Comparison of ENCODE assay signal across 8 cellular contexts in genomic region chr2:176270100-176270750, GRCh38. TPM values are rescaled to one million over a fixed set of nuclear protein-coding genes. Genes with fewer than 3 reads are reported as not detected.
DNase-seq lines count a peak whose midpoint lies in the region; ATAC-seq and TF ChIP-seq lines count a peak whose summit lies in the region.

No MANE protein-coding gene starts in this region.

- H3K9me3 Mint-ChIP-seq in activated naive CD4-positive, alpha-beta T cell treated with anti-CD3 and anti-CD28 coated beads for 36 hours, result no peaks in the 10 kb centered on the region
- H3K9me3 Mint-ChIP-seq in activated naive CD8-positive, alpha-beta T cell treated with anti-CD3 and anti-CD28 coated beads, Interleukin-2, amount 50 U/mL, for 24 hours, result no peaks in the 10 kb centered on the region

- H3K4me1 Mint-ChIP-seq in activated naive CD4-positive, alpha-beta T cell treated with anti-CD3 and anti-CD28 coated beads for 36 hours (ENCODE audit: low read depth), result peaks cover 20% of the 10 kb centered on the region
- peaks cover 19% of the 10 kb centered on the region for H3K4me1 Mint-ChIP-seq in activated naive CD8-positive, alpha-beta T cell treated with anti-CD3 and anti-CD28 coated beads, Interleukin-2, amount 50 U/mL, for 24 hours

- no peaks in the 10 kb centered on the region for H3K27me3 Mint-ChIP-seq in activated naive CD4-positive, alpha-beta T cell treated with anti-CD3 and anti-CD28 coated beads for 36 hours (ENCODE audit: low read depth)
- H3K27me3 Mint-ChIP-seq in activated naive CD8-positive, alpha-beta T cell treated with anti-CD3 and anti-CD28 coated beads, Interleukin-2, amount 50 U/mL, for 24 hours, result peaks cover 3% of the 10 kb centered on the region

- peak overlapping the region; percentile 85 to 90 for H3K4me3 ChIP-seq in left lung
- peak overlapping the region; percentile 53 to 96 (median 68) for H3K4me3 ChIP-seq in transverse colon

- peak overlapping the region; percentile 88 for H3K27ac Mint-ChIP-seq in activated naive CD4-positive, alpha-beta T cell treated with anti-CD3 and anti-CD28 coated beads for 36 hours
- peak overlapping the region; percentile 91 for H3K27ac Mint-ChIP-seq in activated naive CD8-positive, alpha-beta T cell treated with anti-CD3 and anti-CD28 coated beads, Interleukin-2, amount 50 U/mL, for 24 hours

- peaks cover 8% of the 10 kb centered on the region for H3K36me3 Mint-ChIP-seq in activated naive CD4-positive, alpha-beta T cell treated with anti-CD3 and anti-CD28 coated beads for 36 hours (ENCODE audit: low read depth)
- H3K36me3 Mint-ChIP-seq in activated naive CD8-positive, alpha-beta T cell treated with anti-CD3 and anti-CD28 coated beads, Interleukin-2, amount 50 U/mL, for 24 hours (ENCODE audit: low read depth), result peaks cover 5% of the 10 kb centered on the region

- no peaks in the 10 kb centered on the region for H3K36me3 ChIP-seq in left lung
- no peaks in the 10 kb centered on the region for H3K36me3 ChIP-seq in transverse colon

- CTCF ChIA-PET in activated naive CD4-positive, alpha-beta T cell treated with anti-CD3 and anti-CD28 coated beads for 36 hours (lab: Charles Lee), result interaction anchor here (0.6 to 0.9 kb wide), 2 partner anchors 50 to 246 kb away, joined by 3 to 4 read pairs; no protein-coding TSS in a partner anchor

- H3K27me3 ChIP-seq in left lung, result no peaks in the 10 kb centered on the region
- no peaks in the 10 kb centered on the region for H3K27me3 ChIP-seq in transverse colon

- H3K9me3 ChIP-seq in left lung, result no peaks in the 10 kb centered on the region
- H3K9me3 ChIP-seq in transverse colon, result no peaks in the 10 kb centered on the region

- H3K27ac ChIP-seq in left lung, result peak overlapping the region in 1 of 2 donors; percentile 82
- H3K27ac ChIP-seq in transverse colon, result peak overlapping the region; percentile 86 to 96 (median 90)

- in situ Hi-C loops in transverse colon (cut with MboI; ENCODE audit: low pct_ligation_motif_present in 1 of 4, low pct_unique_long_range_greater_than_20kb in 1 of 4, low sequenced_read_pairs in 3 of 4), result no loop called here

- TF ChIP-seq CTCF in left lung (IDR thresholded peaks at IDR 0.05) (no peak), transverse colon (IDR thresholded peaks at IDR 0.05) (no peak)

- WGBS in transverse colon (ENCODE audit: low coverage in 1 of 2), 2 donors, result 35 to 38% methylated on average over 8 to 18 of the region's 18 CpGs

- no peak for ATAC-seq in activated naive CD8-positive, alpha-beta T cell treated with anti-CD3 and anti-CD28 coated beads, Interleukin-2, amount 50 U/mL, for 24 hours
- ATAC-seq in left lung (no peak), GM18502 (IDR thresholded peaks at IDR 0.05; ENCODE audit: poor library complexity, unreplicated experiment) (no peak)

- intact Hi-C loops in activated naive CD4-positive, alpha-beta T cell treated with anti-CD3 and anti-CD28 coated beads for 36 hours (cut with micrococcal nuclease), result loop anchor here (10.0 kb wide), 1 partner anchor 545 kb away; no protein-coding TSS in a partner anchor
- intact Hi-C loops in left lung (cut with DNase I), result no loop called here
- intact Hi-C loops in transverse colon (cut with DNase I; ENCODE audit: low total_unique reads), result no loop called here

- no peak for TF ChIP-seq POLR2A in transverse colon (IDR thresholded peaks at IDR 0.05)

- TF ChIP-seq EP300 in transverse colon (IDR thresholded peaks at IDR 0.05; ENCODE audit: low read depth), result no peak

- H3K4me3 Mint-ChIP-seq in activated naive CD4-positive, alpha-beta T cell treated with anti-CD3 and anti-CD28 coated beads for 36 hours, result peak overlapping the region; percentile 97
- peak overlapping the region; percentile 96 for H3K4me3 Mint-ChIP-seq in activated naive CD8-positive, alpha-beta T cell treated with anti-CD3 and anti-CD28 coated beads, Interleukin-2, amount 50 U/mL, for 24 hours

- no peak for DNase-seq in activated naive CD4-positive, alpha-beta T cell treated with anti-CD3 and anti-CD28 coated beads for 36 hours
- DNase-seq in activated naive CD4-positive, alpha-beta T cell treated with Interleukin-2 at 50 U/mL for 16 hours, result no peak
- DNase-seq in activated naive CD8-positive, alpha-beta T cell treated with anti-CD3 and anti-CD28 coated beads, Interleukin-2, amount 50 U/mL, for 24 hours, result no peak
- DNase-seq in left lung, result no peak
- DNase-seq in transverse colon, result peak; percentile 11
- no peak for DNase-seq in HK-2 (ENCODE audit: unreplicated experiment)
- DNase-seq in iPS-NIHi11 (ENCODE audit: low spot score), result no peak

- H3K4me1 ChIP-seq in left lung (peaks cover 4 to 12% of the 10 kb centered on the region in 2 donors), transverse colon (peaks cover 0 to 23% (median 13%) of the 10 kb centered on the region in 4 donors)

RNA-seq across cellular contexts. Expression of gene MTX2, which starts 1.0 kb away (rescaled TPM):
- total RNA-seq in activated naive CD4-positive, alpha-beta T cell treated with anti-CD3 and anti-CD28 coated beads for 36 hours, result 10 to 100 TPM; 24.3 to 28.1 TPM
- total RNA-seq in left lung (10 to 100 TPM; 18.1 to 23.6 TPM), transverse colon (10 to 100 TPM in 3 of 4 donors, 1 to 10 TPM in 1; 3.8 to 43.6 (median 28.6) TPM)
